ENCODE assay signal across 9 cellular contexts in genomic region chr12:47801170-47801903, GRCh38. TPM values are rescaled to one million over a fixed set of nuclear protein-coding genes. Genes with fewer than 3 reads are reported as not detected.
DNase-seq lines count a peak whose midpoint lies in the region; ATAC-seq and TF ChIP-seq lines count a peak whose summit lies in the region.
"Had no signal": no experiment of that assay in that cellular context is flagged by ENCODE, and none has a peak within 500 bp of the region (broad histone marks: within the 10 kb centered on the region; RNA-seq: fewer than 3 reads in every experiment).

No MANE protein-coding gene starts in this region.

- 59% methylated on average over 7 of the region's 7 CpGs for WGBS in esophagus muscularis mucosa

- DNase-seq in CD1c-positive myeloid dendritic cell (ENCODE audit: extremely low spot score) (peak; percentile 60), T-cell (no peak), esophagus muscularis mucosa (ENCODE audit: extremely low spot score) (no peak), osteocyte (ENCODE audit: extremely low spot score, unreplicated experiment) (no peak), HAP-1 (ENCODE audit: low spot score in 2 of 2) (no peak), midbrain (lab: John Stamatoyannopoulos, UW) (no peak), cerebellar nuclear complex (lab: John Stamatoyannopoulos, UW) (no peak)
- DNase-seq: amniotic stem cell had no signal

- H3K27me3 ChIP-seq in esophagus muscularis mucosa (no peaks in the 10 kb centered on the region), HAP-1 (ENCODE audit: low read depth) (no peaks in the 10 kb centered on the region)

- in situ Hi-C loops in HAP-1 (cut with MboI; ENCODE audit: low sequenced_read_pairs), result no loop called here

- peaks cover 24 to 54% (median 36%) of the 10 kb centered on the region in 4 donors for H3K36me3 ChIP-seq in esophagus muscularis mucosa
- H3K36me3 ChIP-seq in HAP-1 (replicated peaks), result peaks cover 5% of the 10 kb centered on the region

- POLR2A ChIA-PET in T-cell (lab: Charles Lee), result interaction anchor here in 1 of 2 donors (1.0 kb wide), 1 partner anchor 21 kb away, joined by 3 read pairs; no protein-coding TSS in a partner anchor

- H3K4me1 ChIP-seq in esophagus muscularis mucosa (peaks cover 81 to 98% (median 88%) of the 10 kb centered on the region in 4 donors), HAP-1 (no peaks in the 10 kb centered on the region)

- H3K9me3 ChIP-seq in esophagus muscularis mucosa (no peaks in the 10 kb centered on the region), HAP-1 (no peaks in the 10 kb centered on the region)

- TF ChIP-seq EP300 in esophagus muscularis mucosa (IDR thresholded peaks at IDR 0.05), result no peak

- CTCF ChIA-PET in T-cell (lab: Charles Lee), result interaction anchor here (0.7 to 1.8 kb wide), 13 partner anchors 12 to 40 kb away, joined by 3 to 12 read pairs (median 3); no protein-coding TSS in a partner anchor

- intact Hi-C loops in esophagus muscularis mucosa (cut with DNase I), result no loop called here

- H3K27me3 Mint-ChIP-seq in T-cell (no peaks in the 10 kb centered on the region), osteocyte (ENCODE audit: unreplicated experiment) (no peaks in the 10 kb centered on the region)

- H3K4me3 ChIP-seq in esophagus muscularis mucosa (peak overlapping the region in 1 of 4 donors; percentile 13), HAP-1 (no peak overlapping the region)

- peaks cover 75 to 76% (median 75%) of the 10 kb centered on the region in 3 donors for H3K4me1 Mint-ChIP-seq in T-cell
- H3K4me1 Mint-ChIP-seq in osteocyte (ENCODE audit: unreplicated experiment), result peaks cover 48% of the 10 kb centered on the region

- H3K36me3 Mint-ChIP-seq in T-cell (peaks cover 7% of the 10 kb centered on the region), osteocyte (ENCODE audit: unreplicated experiment) (peaks cover 16% of the 10 kb centered on the region)

- H3K9me3 Mint-ChIP-seq in T-cell (no peaks in the 10 kb centered on the region), osteocyte (ENCODE audit: unreplicated experiment) (no peaks in the 10 kb centered on the region)

- peak overlapping the region in 1 of 3 donors; percentile 97 for H3K4me3 Mint-ChIP-seq in T-cell
- H3K4me3 Mint-ChIP-seq in osteocyte (ENCODE audit: unreplicated experiment), result no peak overlapping the region

- H3K27ac ChIP-seq in esophagus muscularis mucosa (replicated peaks in 1 of 4), result peak overlapping the region; percentile 92 to 99 (median 98)

- H3K27ac Mint-ChIP-seq in T-cell (peak overlapping the region; percentile 78 to 98), osteocyte (ENCODE audit: unreplicated experiment) (peak overlapping the region; percentile 76)

- no peak for ATAC-seq in T-cell (replicated peaks in 1 of 4)
- no peak for ATAC-seq in GM21737 (IDR thresholded peaks at IDR 0.05; ENCODE audit: unreplicated experiment)

- TF ChIP-seq CTCF in esophagus muscularis mucosa (IDR thresholded peaks at IDR 0.05) (peak; percentile 19 to 46 (median 33)), osteocyte (IDR thresholded peaks at IDR 0.05) (no peak)

- no peak for TF ChIP-seq POLR2A in esophagus muscularis mucosa (IDR thresholded peaks at IDR 0.05; ENCODE audit: low read depth)

RNA-seq across cellular contexts. Expression of gene HDAC7, which starts 18.4 kb away (rescaled TPM):
- total RNA-seq in T-cell (100 to 1,000 TPM; 142 to 192 (median 165) TPM), esophagus muscularis mucosa (100 to 1,000 TPM in 1 of 4 donors, 10 to 100 TPM in 3; 58.3 to 105 (median 82.5) TPM), osteocyte (114 and 120 TPM in 2 replicates)

RNA-seq across cellular contexts. Expression of gene SLC48A1, which starts 28.3 kb away (rescaled TPM):
- total RNA-seq in T-cell, result 10 to 100 TPM in 3 of 5 donors, 1 to 10 TPM in 2; 5.8 to 13.7 (median 10.2) TPM
- 10 to 100 TPM; 34.5 to 56.0 (median 40.7) TPM for total RNA-seq in esophagus muscularis mucosa
- 21.2 and 21.6 TPM in 2 replicates for total RNA-seq in osteocyte

RNA-seq across cellular contexts. Expression of gene RAPGEF3, which starts 42.7 kb away (rescaled TPM):
- under 1 TPM; 0.25 to 0.99 (median 0.82) TPM for total RNA-seq in T-cell
- total RNA-seq in esophagus muscularis mucosa, result 10 to 100 TPM; 18.3 to 48.2 (median 32.5) TPM
- total RNA-seq in osteocyte, result 1.2 and 1.9 TPM in 2 replicates
